17 cellular contexts compared by ENCODE assay signal in genomic region chr12:1519642-1520041, GRCh38.
DNase-seq lines count a peak whose midpoint lies in the region; ATAC-seq and TF ChIP-seq lines count a peak whose summit lies in the region.
"Had no signal": no experiment of that assay in that cellular context is flagged by ENCODE, and none has a peak within 500 bp of the region (broad histone marks: within the 10 kb centered on the region; RNA-seq: fewer than 3 reads in every experiment).

No MANE protein-coding gene starts in this region.

- H3K9me3 ChIP-seq in left lung (peaks cover 0 to 5% of the 10 kb centered on the region in 2 donors), upper lobe of right lung (no peaks in the 10 kb centered on the region)
- H3K9me3 ChIP-seq: SJSA1 had no signal

- H3K36me3 Mint-ChIP-seq in activated T-cell treated with anti-CD3 and anti-CD28 coated beads, Interleukin-2, amount 50 U/mL, for 24 hours (ENCODE audit: low read depth), result no peaks in the 10 kb centered on the region
- H3K36me3 Mint-ChIP-seq in activated CD8-positive, alpha-beta T cell treated with anti-CD3 and anti-CD28 coated beads for 36 hours (ENCODE audit: low read depth), result no peaks in the 10 kb centered on the region

- POLR2A ChIA-PET in activated CD8-positive, alpha-beta T cell treated with anti-CD3 and anti-CD28 coated beads for 36 hours (lab: Charles Lee), result no interaction called here

- intact Hi-C loops in left lung (cut with DNase I) (no loop called here), upper lobe of right lung (cut with DNase I) (no loop called here)
- intact Hi-C loops in activated CD8-positive, alpha-beta T cell treated with anti-CD3 and anti-CD28 coated beads for 36 hours (cut with micrococcal nuclease), result no loop called here

- H3K4me1 ChIP-seq in left lung, result peaks cover 3 to 12% of the 10 kb centered on the region in 2 donors
- H3K4me1 ChIP-seq in upper lobe of right lung, result no peaks in the 10 kb centered on the region

- H3K27me3 ChIP-seq in left lung (peaks cover 0 to 55% of the 10 kb centered on the region in 2 donors), upper lobe of right lung (no peaks in the 10 kb centered on the region)
- H3K27me3 ChIP-seq: SJSA1 had no signal

- H3K4me3 ChIP-seq in left lung (no peak overlapping the region), upper lobe of right lung (no peak overlapping the region)
- H3K4me3 ChIP-seq: SJSA1 had no signal

- H3K4me1 Mint-ChIP-seq in activated T-cell treated with anti-CD3 and anti-CD28 coated beads, Interleukin-2, amount 50 U/mL, for 24 hours (ENCODE audit: low read depth), result no peaks in the 10 kb centered on the region
- peaks cover 2% of the 10 kb centered on the region for H3K4me1 Mint-ChIP-seq in activated CD8-positive, alpha-beta T cell treated with anti-CD3 and anti-CD28 coated beads for 36 hours (ENCODE audit: low read depth)
- H3K4me1 Mint-ChIP-seq: activated naive CD8-positive, alpha-beta T cell treated with anti-CD3 and anti-CD28 coated beads, Interleukin-2, amount 50 U/mL, for 24 hours had no signal

- no peak overlapping the region for H3K27ac Mint-ChIP-seq in activated T-cell treated with anti-CD3 and anti-CD28 coated beads, Interleukin-2, amount 50 U/mL, for 24 hours
- no peak overlapping the region for H3K27ac Mint-ChIP-seq in activated CD8-positive, alpha-beta T cell treated with anti-CD3 and anti-CD28 coated beads for 36 hours
- H3K27ac Mint-ChIP-seq: activated naive CD8-positive, alpha-beta T cell treated with anti-CD3 and anti-CD28 coated beads, Interleukin-2, amount 50 U/mL, for 24 hours; CD4-positive, alpha-beta T cell had no signal

- TF ChIP-seq CTCF in VCaP (conservative IDR thresholded peaks at IDR 0.05) (no peak), left lung (IDR thresholded peaks at IDR 0.05) (no peak), upper lobe of right lung (IDR thresholded peaks at IDR 0.05) (no peak)
- no peak for TF ChIP-seq CTCF in activated CD8-positive, alpha-beta T cell treated with anti-CD3 and anti-CD28 coated beads for 36 hours (IDR thresholded peaks at IDR 0.05)

- peaks cover 30% of the 10 kb centered on the region for H3K27me3 Mint-ChIP-seq in activated T-cell treated with anti-CD3 and anti-CD28 coated beads, Interleukin-2, amount 50 U/mL, for 24 hours
- H3K27me3 Mint-ChIP-seq in activated CD8-positive, alpha-beta T cell treated with anti-CD3 and anti-CD28 coated beads for 36 hours, result peaks cover 30% of the 10 kb centered on the region

- H3K27ac ChIP-seq in VCaP, result peak overlapping the region; percentile 33
- H3K27ac ChIP-seq in left lung, result no peak overlapping the region
- H3K27ac ChIP-seq in upper lobe of right lung, result no peak overlapping the region
- H3K27ac ChIP-seq: SJSA1 had no signal

- no peaks in the 10 kb centered on the region for H3K36me3 ChIP-seq in left lung
- no peaks in the 10 kb centered on the region for H3K36me3 ChIP-seq in upper lobe of right lung
- H3K36me3 ChIP-seq: SJSA1 had no signal

- CTCF ChIA-PET in activated CD8-positive, alpha-beta T cell treated with anti-CD3 and anti-CD28 coated beads for 36 hours (lab: Charles Lee), result interaction anchor here (0.8 kb wide), 1 partner anchor 46 kb away, joined by 3 read pairs; no protein-coding TSS in a partner anchor

- peak; percentile 43 for ATAC-seq in left lung
- ATAC-seq in upper lobe of right lung, result peak; percentile 24
- no peak for ATAC-seq in activated CD8-positive, alpha-beta T cell treated with anti-CD3 and anti-CD28 coated beads for 36 hours
- ATAC-seq in GM19463 (IDR thresholded peaks at IDR 0.05; ENCODE audit: unreplicated experiment), result no peak
- ATAC-seq: activated naive CD8-positive, alpha-beta T cell treated with anti-CD3 and anti-CD28 coated beads, Interleukin-2, amount 50 U/mL, for 24 hours; naive thymus-derived CD8-positive, alpha-beta T cell; stimulated activated naive CD8-positive, alpha-beta T cell treated with anti-CD3 and anti-CD28 coated beads, Interleukin-15, Interleukin-2, amounts not matched to agents 100 U/mL and 50 U/mL, for 24 hours had no signal

- H3K4me3 Mint-ChIP-seq in activated T-cell treated with anti-CD3 and anti-CD28 coated beads, Interleukin-2, amount 50 U/mL, for 24 hours, result no peak overlapping the region
- no peak overlapping the region for H3K4me3 Mint-ChIP-seq in activated CD8-positive, alpha-beta T cell treated with anti-CD3 and anti-CD28 coated beads for 36 hours
- H3K4me3 Mint-ChIP-seq: activated naive CD8-positive, alpha-beta T cell treated with anti-CD3 and anti-CD28 coated beads, Interleukin-2, amount 50 U/mL, for 24 hours; CD4-positive, alpha-beta T cell; naive thymus-derived CD8-positive, alpha-beta T cell had no signal

- peak; percentile 13 for DNase-seq in activated T-cell treated with anti-CD3 and anti-CD28 coated beads, Interleukin-2, amount 50 U/mL, for 24 hours
- DNase-seq in activated T-cell treated with anti-CD3 and anti-CD28 coated beads for 4 hours (no peak), left lung (no peak), upper lobe of right lung (peak; percentile 59), hippocampal formation (lab: John Stamatoyannopoulos, UW) (no peak)
- no peak for DNase-seq in activated CD8-positive, alpha-beta T cell treated with anti-CD3 and anti-CD28 coated beads for 36 hours
- DNase-seq: activated CD4-positive, alpha-beta T cell treated with anti-CD3 and anti-CD28 coated beads, Interleukin-2, amount 50 U/mL, for 1 hour; activated naive CD8-positive, alpha-beta T cell treated with anti-CD3 and anti-CD28 coated beads, Interleukin-2, amount 50 U/mL, for 24 hours; CD4-positive, alpha-beta T cell; cerebellar nuclear complex; naive thymus-derived CD8-positive, alpha-beta T cell; NCI-H1436 treated with DMSO at 0.1 percent for 48 hours; NCI-H2227 treated with DMSO at 0.1 percent for 48 hours; stimulated activated naive CD8-positive, alpha-beta T cell treated with anti-CD3 and anti-CD28 coated beads, Interleukin-15, Interleukin-2, amounts not matched to agents 100 U/mL and 50 U/mL, for 24 hours had no signal

- no peaks in the 10 kb centered on the region for H3K9me3 Mint-ChIP-seq in activated T-cell treated with anti-CD3 and anti-CD28 coated beads, Interleukin-2, amount 50 U/mL, for 24 hours
- H3K9me3 Mint-ChIP-seq in activated CD8-positive, alpha-beta T cell treated with anti-CD3 and anti-CD28 coated beads for 36 hours, result peaks cover 4% of the 10 kb centered on the region
- H3K9me3 Mint-ChIP-seq: activated naive CD8-positive, alpha-beta T cell treated with anti-CD3 and anti-CD28 coated beads, Interleukin-2, amount 50 U/mL, for 24 hours had no signal

Comparison
In these comparisons a context has a peak if more than half of its experiments do, and no peak if none do; other contexts are left out.
1. DNase-seq: peak in activated T-cell treated with anti-CD3 and anti-CD28 coated beads, Interleukin-2, amount 50 U/mL, for 24 hours (single experiment) and upper lobe of right lung (single experiment); none in activated T-cell treated with anti-CD3 and anti-CD28 coated beads for 4 hours (single experiment), left lung (0 of 2), activated CD8-positive, alpha-beta T cell treated with anti-CD3 and anti-CD28 coated beads for 36 hours (single experiment) and hippocampal formation (0 of 2).
2. ATAC-seq: peak in left lung (single experiment) and upper lobe of right lung (single experiment); none in activated CD8-positive, alpha-beta T cell treated with anti-CD3 and anti-CD28 coated beads for 36 hours (single experiment) and GM19463 (single experiment).